ENCODE assay signal across 2 cellular contexts in the genomic region with DNA sequence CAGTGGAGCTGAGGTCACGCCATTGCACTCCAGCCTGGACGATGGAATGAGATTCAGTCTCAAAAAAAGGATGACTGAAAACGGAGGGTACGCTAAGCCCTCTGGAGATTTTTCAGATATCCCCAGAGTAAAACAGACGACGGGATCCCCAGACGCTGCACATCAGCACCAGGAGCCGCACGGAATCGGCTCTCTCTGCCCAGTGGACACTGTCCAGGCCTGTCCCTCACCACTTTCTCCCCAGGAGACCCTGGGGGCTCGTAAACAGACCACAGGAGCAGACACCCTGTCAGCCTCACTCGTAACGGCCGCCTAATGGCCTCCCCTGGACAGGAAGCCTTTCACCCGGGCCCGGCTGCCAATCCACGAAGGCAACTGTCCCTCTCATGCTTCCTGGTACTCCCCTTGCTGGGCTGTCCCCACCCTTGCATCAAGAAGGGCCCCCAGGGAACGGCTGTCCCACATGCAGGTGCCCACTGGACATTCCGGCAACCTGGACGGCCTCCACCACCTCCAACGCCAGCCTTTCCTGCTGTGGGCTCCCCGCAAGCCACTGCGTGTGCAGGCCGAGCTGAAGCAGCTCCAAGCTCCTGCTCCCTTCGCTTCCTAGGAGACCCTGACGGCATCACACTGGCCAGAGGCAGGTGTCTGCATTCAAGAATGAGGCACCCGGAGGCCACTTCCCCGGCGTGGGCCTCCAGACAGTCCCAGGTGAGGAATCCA.
TF ChIP-seq lines count a peak whose summit lies in the region.

No MANE protein-coding gene starts in this region.

TF ChIP-seq in SK-N-SH, 30 proteins besides CTCF, POLR2A, EP300 and RAD21 (continued from another document):
- TF ChIP-seq, protein P1, sequence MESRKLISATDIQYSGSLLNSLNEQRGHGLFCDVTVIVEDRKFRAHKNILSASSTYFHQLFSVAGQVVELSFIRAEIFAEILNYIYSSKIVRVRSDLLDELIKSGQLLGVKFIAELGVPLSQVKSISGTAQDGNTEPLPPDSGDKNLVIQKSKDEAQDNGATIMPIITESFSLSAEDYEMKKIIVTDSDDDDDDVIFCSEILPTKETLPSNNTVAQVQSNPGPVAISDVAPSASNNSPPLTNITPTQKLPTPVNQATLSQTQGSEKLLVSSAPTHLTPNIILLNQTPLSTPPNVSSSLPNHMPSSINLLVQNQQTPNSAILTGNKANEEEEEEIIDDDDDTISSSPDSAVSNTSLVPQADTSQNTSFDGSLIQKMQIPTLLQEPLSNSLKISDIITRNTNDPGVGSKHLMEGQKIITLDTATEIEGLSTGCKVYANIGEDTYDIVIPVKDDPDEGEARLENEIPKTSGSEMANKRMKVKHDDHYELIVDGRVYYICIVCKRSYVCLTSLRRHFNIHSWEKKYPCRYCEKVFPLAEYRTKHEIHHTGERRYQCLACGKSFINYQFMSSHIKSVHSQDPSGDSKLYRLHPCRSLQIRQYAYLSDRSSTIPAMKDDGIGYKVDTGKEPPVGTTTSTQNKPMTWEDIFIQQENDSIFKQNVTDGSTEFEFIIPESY (IDR thresholded peaks at IDR 0.05; ENCODE audit: borderline replicate concordance, low read depth) = no peak
- peak; percentile 79; the same call in 1 of the 2 replicates for TF ChIP-seq FOXJ3 (CRISPR knock-in tag; IDR thresholded peaks at IDR 0.05)
- peak; percentile 47; the same call in 1 of the 2 replicates for TF ChIP-seq RCOR1 (IDR thresholded peaks at IDR 0.05; ENCODE audit: low read length)
- TF ChIP-seq FOSL2 (IDR thresholded peaks at IDR 0.05; ENCODE audit: borderline replicate concordance, low read depth) = no peak
- TF ChIP-seq JUND (IDR thresholded peaks at IDR 0.05) = no peak
- no peak for TF ChIP-seq TCF12 (IDR thresholded peaks at IDR 0.05)
- no peak for TF ChIP-seq YY1 (IDR thresholded peaks at IDR 0.05; ENCODE audit: low read depth)
- no peak for TF ChIP-seq RXRA (IDR thresholded peaks at IDR 0.05; ENCODE audit: borderline replicate concordance, low read depth)
- TF ChIP-seq CHD2 (IDR thresholded peaks at IDR 0.05; ENCODE audit: low read length, partially characterized antibody) = peak; percentile 36
- TF ChIP-seq TEAD4 (IDR thresholded peaks at IDR 0.05; ENCODE audit: borderline replicate concordance, insufficient read depth) = no peak
- no peak for TF ChIP-seq MAX (IDR thresholded peaks at IDR 0.05; ENCODE audit: low read depth)
- TF ChIP-seq PBX3 (IDR thresholded peaks at IDR 0.05) = no peak

TF ChIP-seq in SK-N-SH treated with all-trans-retinoic acid at 6 μM for 48 hours, 23 proteins besides CTCF, POLR2A, EP300 and RAD21 (continued from another document):
- TF ChIP-seq, protein P2, sequence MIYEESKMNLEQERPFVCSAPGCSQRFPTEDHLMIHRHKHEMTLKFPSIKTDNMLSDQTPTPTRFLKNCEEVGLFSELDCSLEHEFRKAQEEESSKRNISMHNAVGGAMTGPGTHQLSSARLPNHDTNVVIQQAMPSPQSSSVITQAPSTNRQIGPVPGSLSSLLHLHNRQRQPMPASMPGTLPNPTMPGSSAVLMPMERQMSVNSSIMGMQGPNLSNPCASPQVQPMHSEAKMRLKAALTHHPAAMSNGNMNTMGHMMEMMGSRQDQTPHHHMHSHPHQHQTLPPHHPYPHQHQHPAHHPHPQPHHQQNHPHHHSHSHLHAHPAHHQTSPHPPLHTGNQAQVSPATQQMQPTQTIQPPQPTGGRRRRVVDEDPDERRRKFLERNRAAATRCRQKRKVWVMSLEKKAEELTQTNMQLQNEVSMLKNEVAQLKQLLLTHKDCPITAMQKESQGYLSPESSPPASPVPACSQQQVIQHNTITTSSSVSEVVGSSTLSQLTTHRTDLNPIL (CRISPR knock-in tag; IDR thresholded peaks at IDR 0.05; ENCODE audit: low read depth) = no peak
- no peak for TF ChIP-seq PPARA (CRISPR knock-in tag; IDR thresholded peaks at IDR 0.05; ENCODE audit: borderline replicate concordance)
TF ChIP-seq in SK-N-SH treated with all-trans-retinoic acid at 6 μM for 48 hours: peak in this region for 0.
